Comparison of ENCODE assay signal across 8 cellular contexts in the genomic region with DNA sequence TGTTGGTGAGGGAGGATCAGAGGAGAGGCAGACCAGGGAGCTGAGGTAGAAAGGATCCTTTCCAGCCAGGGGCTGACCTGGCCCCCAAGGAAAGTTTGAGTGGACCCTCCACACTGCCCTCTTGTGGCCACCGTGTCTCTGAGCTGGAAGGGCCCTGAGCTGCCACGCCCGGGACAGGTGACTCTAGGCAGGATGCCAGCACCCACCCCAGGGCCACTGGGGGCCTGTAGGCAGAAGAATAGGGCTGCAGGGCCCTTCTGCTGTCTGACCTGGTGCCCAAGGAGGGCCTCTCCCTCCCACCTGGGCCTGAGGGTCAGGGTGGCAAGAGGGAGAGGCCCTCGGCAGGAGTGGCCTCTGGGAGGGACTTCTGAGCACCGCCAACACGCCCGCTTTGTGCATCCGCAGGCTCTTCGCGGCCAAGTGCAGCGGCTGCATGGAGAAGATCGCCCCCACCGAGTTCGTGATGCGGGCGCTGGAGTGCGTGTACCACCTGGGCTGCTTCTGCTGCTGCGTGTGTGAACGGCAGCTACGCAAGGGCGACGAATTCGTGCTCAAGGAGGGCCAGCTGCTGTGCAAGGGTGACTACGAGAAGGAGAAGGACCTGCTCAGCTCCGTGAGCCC.
DNase-seq lines count a peak whose midpoint lies in the region; ATAC-seq and TF ChIP-seq lines count a peak whose summit lies in the region.

No MANE protein-coding gene starts in this region.

- H3K4me1 Mint-ChIP-seq in Caco-2 (ENCODE audit: low read depth, unreplicated experiment), result peaks cover 10% of the 10 kb centered on the region
- peaks cover 0 to 8% of the 10 kb centered on the region in 2 donors for H3K4me1 Mint-ChIP-seq in effector memory CD8-positive, alpha-beta T cell (ENCODE audit: low read depth in 2 of 2)
- peaks cover 36% of the 10 kb centered on the region for H3K4me1 Mint-ChIP-seq in nephron progenitor cell

- peak; percentile 82 to 90 for TF ChIP-seq CTCF in Caco-2 (IDR thresholded peaks at IDR 0.05; ENCODE audit: insufficient read depth in 1 of 2, low read depth in 1 of 2, low read length in 1 of 2, severe bottlenecking in 1 of 2, unreplicated experiment in 1 of 2)
- peak; percentile 85 for TF ChIP-seq CTCF in nephron progenitor cell (IDR thresholded peaks at IDR 0.05)
- TF ChIP-seq CTCF in vagina (IDR thresholded peaks at IDR 0.05), result peak in 1 of 3 experiments; percentile 19

- H3K4me1 ChIP-seq in Caco-2 (no peaks in the 10 kb centered on the region), aorta (ENCODE audit: control insufficient read depth in 1 of 2, insufficient read depth in 2 of 2, low read length in 2 of 2) (no peaks in the 10 kb centered on the region), vagina (no peaks in the 10 kb centered on the region)

- H3K27me3 Mint-ChIP-seq in Caco-2 (ENCODE audit: insufficient read depth, unreplicated experiment) (no peaks in the 10 kb centered on the region), nephron progenitor cell (ENCODE audit: low read depth, poor library complexity) (peaks cover 59% of the 10 kb centered on the region)
- H3K27me3 Mint-ChIP-seq in effector memory CD8-positive, alpha-beta T cell, result peaks cover 64 to 87% of the 10 kb centered on the region in 2 donors

- 59 to 63% methylated on average over 25 of the region's 25 CpGs for WGBS in aorta, 2 donors

- no peak overlapping the region for H3K4me3 Mint-ChIP-seq in Caco-2 (ENCODE audit: unreplicated experiment)
- H3K4me3 Mint-ChIP-seq in effector memory CD8-positive, alpha-beta T cell, result no peak overlapping the region
- no peak overlapping the region for H3K4me3 Mint-ChIP-seq in nephron progenitor cell

- no peak for TF ChIP-seq POLR2A in vagina (IDR thresholded peaks at IDR 0.05)

- no peak overlapping the region for H3K4me3 ChIP-seq in Caco-2 (ENCODE audit: low read depth, low read length)
- no peak overlapping the region for H3K4me3 ChIP-seq in aorta (ENCODE audit: low read length in 2 of 2)
- H3K4me3 ChIP-seq in vagina, result no peak overlapping the region

- H3K9me3 ChIP-seq in Caco-2, result no peaks in the 10 kb centered on the region
- H3K9me3 ChIP-seq in aorta (ENCODE audit: control insufficient read depth, low read length), result no peaks in the 10 kb centered on the region
- no peaks in the 10 kb centered on the region for H3K9me3 ChIP-seq in vagina

- H3K27me3 ChIP-seq in Caco-2 (replicated peaks; ENCODE audit: control insufficient read depth, insufficient read depth, low read length) (no peaks in the 10 kb centered on the region), aorta (ENCODE audit: control insufficient read depth in 1 of 2, insufficient read depth in 2 of 2, low read length in 1 of 2) (no peaks in the 10 kb centered on the region), vagina (no peaks in the 10 kb centered on the region)

- H3K9me3 Mint-ChIP-seq in Caco-2 (ENCODE audit: unreplicated experiment) (no peaks in the 10 kb centered on the region), nephron progenitor cell (no peaks in the 10 kb centered on the region)
- H3K9me3 Mint-ChIP-seq in effector memory CD8-positive, alpha-beta T cell, result no peaks in the 10 kb centered on the region

- CTCF ChIA-PET in Caco-2 (lab: Charles Lee), result interaction anchor here (0.5 to 1.7 kb wide), 22 partner anchors 8 to 192 kb away, joined by 3 to 21 read pairs (median 6); a partner anchor contains a TSS

- BruUV-seq in Caco-2 (replicated peaks; lab: Mats Ljungman, UMichigan), result no TSS peak

- POLR2A ChIA-PET in Caco-2 (lab: Charles Lee), result no interaction called here

- DNase-seq in Caco-2 (peak; percentile 73 to 84), KBM-7 (peak; percentile 43), nephron progenitor cell (peak; percentile 85), aorta (peak; percentile 31 to 57), vagina (ENCODE audit: extremely low spot score in 2 of 2) (no peak)
- peak; percentile 58 for DNase-seq in activated CD4-positive, alpha-beta T cell treated with anti-CD3 and anti-CD28 coated beads, Interleukin-2, amount 50 U/mL, for 1 hour
- peak; percentile 49 to 59 (median 52) for DNase-seq in effector memory CD8-positive, alpha-beta T cell

- H3K36me3 Mint-ChIP-seq in Caco-2 (ENCODE audit: insufficient read depth, unreplicated experiment) (peaks cover 11% of the 10 kb centered on the region), nephron progenitor cell (ENCODE audit: low read depth) (no peaks in the 10 kb centered on the region)
- no peaks in the 10 kb centered on the region for H3K36me3 Mint-ChIP-seq in effector memory CD8-positive, alpha-beta T cell (ENCODE audit: insufficient read depth)

- no peak overlapping the region for H3K27ac ChIP-seq in aorta (ENCODE audit: low read depth in 1 of 2, low read length in 2 of 2)
- no peak overlapping the region for H3K27ac ChIP-seq in vagina

- no peak overlapping the region for H3K27ac Mint-ChIP-seq in Caco-2 (ENCODE audit: unreplicated experiment)
- no peak overlapping the region for H3K27ac Mint-ChIP-seq in effector memory CD8-positive, alpha-beta T cell
- H3K27ac Mint-ChIP-seq in nephron progenitor cell, result no peak overlapping the region

- H3K36me3 ChIP-seq in Caco-2 (ENCODE audit: control insufficient read depth, insufficient read depth, low read length) (peaks cover 1% of the 10 kb centered on the region; the same call in 1 of the 2 replicates), aorta (ENCODE audit: control insufficient read depth in 1 of 2, insufficient read depth in 2 of 2, low read length in 1 of 2) (no peaks in the 10 kb centered on the region), vagina (no peaks in the 10 kb centered on the region)

- intact Hi-C loops in Caco-2 (cut with micrococcal nuclease; ENCODE audit: unreplicated experiment) (loop anchor here (1.0 to 2.0 kb wide), 3 partner anchors 28 to 190 kb away; no protein-coding TSS in a partner anchor), aorta (cut with DNase I) (no loop called here), vagina (cut with DNase I) (no loop called here)

- in situ Hi-C loops in KBM-7 (cut with MboI; ENCODE audit: low pct_unique_long_range_greater_than_20kb, low sequenced_read_pairs), result no loop called here

- peak; percentile 71 for ATAC-seq in effector memory CD8-positive, alpha-beta T cell (replicated peaks)
- ATAC-seq in aorta (ENCODE audit: low FRiP score), result no peak
- ATAC-seq in HG02870 (IDR thresholded peaks at IDR 0.05; ENCODE audit: unreplicated experiment), result no peak

Comparison
In these comparisons a context has a peak if more than half of its experiments do, and no peak if none do; other contexts are left out.
1. DNase-seq: peak in Caco-2 (2 of 2), KBM-7 (single experiment), activated CD4-positive, alpha-beta T cell treated with anti-CD3 and anti-CD28 coated beads, Interleukin-2, amount 50 U/mL, for 1 hour (single experiment), effector memory CD8-positive, alpha-beta T cell (3 of 3), nephron progenitor cell (single experiment) and aorta (2 of 2); none in vagina (0 of 2).